Comparison of ENCODE assay signal across 18 cellular contexts in genomic region chr6:21075986-21076385, GRCh38.
"Had no signal": no experiment of that assay in that cellular context is flagged by ENCODE, and none has a peak within 500 bp of the region (broad histone marks: within the 10 kb centered on the region; RNA-seq: fewer than 3 reads in every experiment).

No MANE protein-coding gene starts in this region.

- H3K4me2 ChIP-seq: SK-N-SH had no signal

- H3K27ac ChIP-seq: RWPE1 had no signal

- DNase-seq: KBM-7, MV-4-11, NCI-H1048, NCI-H1105, NCI-H1417, NCI-H1436 treated with DMSO at 0.1 percent for 48 hours, NCI-H1694, NCI-H187 treated with DMSO at 0.1 percent for 48 hours, NCI-H2029 treated with DMSO at 0.1 percent for 48 hours, NCI-H2227 treated with DMSO at 0.1 percent for 48 hours, NCI-H446, NCI-H510A, NCI-H524 treated with DMSO at 0.1 percent for 48 hours, NCI-H69, NCI-H774, SHP77, SK-N-SH had no signal

- H3K9ac ChIP-seq: SK-N-SH had no signal
